9 cellular contexts compared by ENCODE assay signal in the genomic region with DNA sequence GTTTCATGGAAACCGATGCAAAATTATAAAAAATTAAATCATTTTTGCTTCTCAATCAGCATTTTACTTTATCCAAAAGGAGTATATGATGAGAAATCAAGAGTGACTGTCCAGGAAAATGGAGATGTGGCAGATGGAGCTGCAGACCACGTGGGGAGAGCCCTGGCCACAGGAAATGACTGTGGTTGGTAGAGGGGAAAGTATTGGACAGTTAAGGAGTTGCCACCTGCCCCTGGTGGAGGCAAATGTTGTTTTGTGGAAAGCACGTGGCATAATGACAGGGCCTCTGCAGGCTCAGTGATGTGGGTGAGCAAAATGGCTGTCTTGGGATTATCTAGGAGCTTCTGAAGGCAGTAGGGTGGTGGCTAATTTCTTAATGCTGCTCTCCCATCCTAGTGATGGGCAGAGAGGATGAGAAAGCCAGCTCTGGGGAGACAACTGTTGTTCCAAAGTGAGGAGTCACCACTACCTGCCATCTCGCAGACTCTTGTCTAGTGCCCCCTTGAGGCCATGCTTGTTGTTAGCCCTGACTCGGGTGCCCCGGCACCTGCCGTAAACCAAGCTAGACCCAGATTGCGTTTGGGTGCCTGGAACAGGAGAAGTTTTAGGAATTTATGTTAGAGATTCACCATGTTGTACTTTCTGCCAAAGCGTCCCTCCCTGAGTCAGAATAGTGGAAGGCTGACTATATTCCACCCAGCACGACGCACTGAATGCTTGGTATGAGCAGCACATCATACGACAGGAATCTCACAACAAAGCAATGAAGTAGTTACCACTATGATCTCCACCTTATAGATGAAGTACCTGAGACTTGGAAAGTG.
DNase-seq lines count a peak whose midpoint lies in the region; ATAC-seq and TF ChIP-seq lines count a peak whose summit lies in the region.
"Had no signal": no experiment of that assay in that cellular context is flagged by ENCODE, and none has a peak within 500 bp of the region (broad histone marks: within the 10 kb centered on the region; RNA-seq: fewer than 3 reads in every experiment).

No MANE protein-coding gene starts in this region.

- no peak overlapping the region for H3K4me2 ChIP-seq in hepatocyte

- no peak overlapping the region for H3K4me3 ChIP-seq in AG09309 (ENCODE audit: control insufficient read depth, low read depth, low read length)
- H3K4me3 ChIP-seq in hepatocyte = no peak overlapping the region
- no peak overlapping the region for H3K4me3 ChIP-seq in upper lobe of left lung
- H3K4me3 ChIP-seq: MG63 had no signal

- H3K27ac ChIP-seq in hepatocyte (peak overlapping the region; percentile 2), upper lobe of left lung (no peak overlapping the region)

- TF ChIP-seq CTCF in AG09309 (IDR thresholded peaks at IDR 0.05; ENCODE audit: control insufficient read depth, insufficient read depth, low read depth, low read length, missing control alignments) (peak; percentile 25), GM10266 (IDR thresholded peaks at IDR 0.05; ENCODE audit: control insufficient read depth, insufficient read depth, low read depth, missing control alignments) (peak; percentile 30), hepatocyte (IDR thresholded peaks at IDR 0.05; ENCODE audit: poor library complexity) (peak; percentile 7), upper lobe of left lung (IDR thresholded peaks at IDR 0.05) (no peak)

- WGBS in hepatocyte (ENCODE audit: low lambda C conversion rate, missing lambda C conversion rate) = 91% methylated on average over 12 of the region's 12 CpGs
- 79 to 82% methylated on average over 11 to 12 of the region's 12 CpGs for whole genome bisulfite sequencing in upper lobe of left lung, 2 donors

- ATAC-seq in upper lobe of left lung (ENCODE audit: low FRiP score in 2 of 2) (no peak), GM21737 (IDR thresholded peaks at IDR 0.05; ENCODE audit: unreplicated experiment) (no peak), GM18511 (IDR thresholded peaks at IDR 0.05; ENCODE audit: unreplicated experiment) (no peak)

- peaks cover 20% of the 10 kb centered on the region for H3K79me2 ChIP-seq in hepatocyte

- H3K27me3 ChIP-seq in hepatocyte (no peaks in the 10 kb centered on the region), upper lobe of left lung (no peaks in the 10 kb centered on the region)
- H3K27me3 ChIP-seq: MG63 had no signal

- no peaks in the 10 kb centered on the region for H4K20me1 ChIP-seq in hepatocyte (ENCODE audit: insufficient read depth, poor library complexity, severe bottlenecking)

- H3K4me1 ChIP-seq in hepatocyte (ENCODE audit: insufficient read depth) (peaks cover 72% of the 10 kb centered on the region), upper lobe of left lung (peaks cover 0 to 18% (median 11%) of the 10 kb centered on the region in 4 donors)

- no peak for DNase-seq in AG09309 (ENCODE audit: low read depth)
- DNase-seq in GM10266 (ENCODE audit: extremely low spot score) = peak; percentile 16
- peak; percentile 56 for DNase-seq in RPMI8226
- no peak for DNase-seq in hepatocyte (ENCODE audit: low spot score)
- no peak for DNase-seq in upper lobe of left lung
- no peak for DNase-seq in effector CD4-positive, alpha-beta T cell

- H3K36me3 ChIP-seq in hepatocyte (replicated peaks; ENCODE audit: insufficient read depth, low read depth) = no peaks in the 10 kb centered on the region
- H3K36me3 ChIP-seq in upper lobe of left lung = no peaks in the 10 kb centered on the region
- H3K36me3 ChIP-seq: MG63 had no signal

- TF ChIP-seq EP300 in upper lobe of left lung (IDR thresholded peaks at IDR 0.05) = no peak

- H2AFZ ChIP-seq in hepatocyte = no peak overlapping the region

- H3K9me3 ChIP-seq in hepatocyte (ENCODE audit: low read depth) (no peaks in the 10 kb centered on the region), upper lobe of left lung (no peaks in the 10 kb centered on the region)
- H3K9me3 ChIP-seq: MG63 had no signal

- TF ChIP-seq POLR2A in upper lobe of left lung (IDR thresholded peaks at IDR 0.05) = no peak

- no peaks in the 10 kb centered on the region for H3K9me2 ChIP-seq in hepatocyte (replicated peaks; ENCODE audit: insufficient read depth)

Comparison
In these comparisons a context has a peak if more than half of its experiments do, and no peak if none do; other contexts are left out.
1. DNase-seq: peak in GM10266 (single experiment) and RPMI8226 (single experiment); none in AG09309 (single experiment), hepatocyte (single experiment), upper lobe of left lung (0 of 2) and effector CD4-positive, alpha-beta T cell (single experiment).
2. CTCF ChIP-seq: peak in AG09309 (single experiment), GM10266 (single experiment) and hepatocyte (single experiment); none in upper lobe of left lung (0 of 6).